In genomic region chr14:35416108-35416750, GRCh38 we compare ENCODE assay signal across 7 cellular contexts.
A peak's percentile ranks its signal among the peaks of the same experiment; 100 is the strongest.
DNase-seq lines count a peak whose midpoint lies in the region; ATAC-seq and TF ChIP-seq lines count a peak whose summit lies in the region.

No MANE protein-coding gene starts in this region.

- H3K4me1 Mint-ChIP-seq in nephron progenitor cell = peaks cover 21% of the 10 kb centered on the region

- H3K9me3 Mint-ChIP-seq in nephron progenitor cell = no peaks in the 10 kb centered on the region

- no peak overlapping the region for H3K4me3 Mint-ChIP-seq in nephron progenitor cell

- no peak overlapping the region for H3K27ac Mint-ChIP-seq in nephron progenitor cell

- peaks cover 10% of the 10 kb centered on the region for H3K27me3 Mint-ChIP-seq in nephron progenitor cell (ENCODE audit: low read depth, poor library complexity)

- DNase-seq in activated gamma-delta T cell treated with anti-CD3 and anti-CD28 coated beads, Interleukin-2, amount 50 U/mL, for 16 hours (ENCODE audit: low read depth) = peak; percentile 71
- DNase-seq in stimulated activated CD8-positive, alpha-beta memory T cell treated with anti-CD3 and anti-CD28 coated beads, Interleukin-12 subunit alpha, Interleukin-12 subunit beta, amount 100 ng/mL, for 1 hour (ENCODE audit: low read depth) = peak; percentile 54
- no peak for DNase-seq in nephron progenitor cell
- no peak for DNase-seq in epidermal melanocyte (ENCODE audit: insufficient read length, low spot score)
- no peak for DNase-seq in AG20443 (ENCODE audit: low spot score)

- no peak for TF ChIP-seq CTCF in nephron progenitor cell (IDR thresholded peaks at IDR 0.05)

- ATAC-seq in GM21360 (IDR thresholded peaks at IDR 0.05; ENCODE audit: unreplicated experiment) = peak; percentile 47
- ATAC-seq in HG03457 (IDR thresholded peaks at IDR 0.05; ENCODE audit: unreplicated experiment) = peak; percentile 53

- no peaks in the 10 kb centered on the region for H3K36me3 Mint-ChIP-seq in nephron progenitor cell (ENCODE audit: low read depth)

Comparison
In these comparisons a context has a peak if more than half of its experiments do, and no peak if none do; other contexts are left out.
1. DNase-seq: peak in activated gamma-delta T cell treated with anti-CD3 and anti-CD28 coated beads, Interleukin-2, amount 50 U/mL, for 16 hours (single experiment) and stimulated activated CD8-positive, alpha-beta memory T cell treated with anti-CD3 and anti-CD28 coated beads, Interleukin-12 subunit alpha, Interleukin-12 subunit beta, amount 100 ng/mL, for 1 hour (single experiment); none in nephron progenitor cell (single experiment), epidermal melanocyte (single experiment) and AG20443 (single experiment).